ENCODE assay signal across 36 cellular contexts in the genomic region with DNA sequence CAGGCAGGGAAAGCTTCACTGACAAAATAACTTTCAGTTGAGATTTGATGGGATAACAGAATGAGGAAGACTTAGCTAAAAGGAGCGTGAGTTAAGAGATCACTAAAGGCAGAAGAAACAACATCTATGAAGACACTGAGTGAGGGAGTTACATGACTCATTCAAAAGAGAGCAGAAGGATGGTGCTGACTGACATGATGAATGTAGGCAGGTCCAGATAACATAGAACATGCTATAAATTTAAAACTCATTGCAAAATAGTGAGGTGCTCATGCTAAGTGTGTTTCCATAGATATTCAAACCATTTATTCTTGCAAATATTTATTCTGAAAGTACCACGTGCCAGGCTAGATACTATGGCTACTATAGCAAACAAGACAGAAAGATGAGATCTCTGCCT.
"Had no signal": no experiment of that assay in that cellular context is flagged by ENCODE, and none has a peak within 500 bp of the region (broad histone marks: within the 10 kb centered on the region; RNA-seq: fewer than 3 reads in every experiment).

No MANE protein-coding gene starts in this region.

- H3K27ac Mint-ChIP-seq: activated B cell treated with CpG ODN at 0.5 μM for 24 hours; activated CD4-positive, alpha-beta memory T cell treated with anti-CD3 and anti-CD28 coated beads for 36 hours; activated CD4-positive, alpha-beta T cell treated with anti-CD3 and anti-CD28 coated beads, Interleukin-2, amount 10 ng/mL, durations not matched to agents 24 days and 14 days; activated CD8-positive, alpha-beta T cell treated with anti-CD3 and anti-CD28 coated beads for 36 hours; activated naive CD4-positive, alpha-beta T cell treated with anti-CD3 and anti-CD28 coated beads for 36 hours; activated naive CD4-positive, alpha-beta T cell treated with anti-CD3 and anti-CD28 coated beads, Interleukin-2, amount 50 U/mL, for 72 hours; activated naive CD8-positive, alpha-beta T cell treated with anti-CD3 and anti-CD28 coated beads for 36 hours; activated T-cell treated with anti-CD3 and anti-CD28 coated beads, Interleukin-2, amount 50 U/mL, for 72 hours; activated T-helper 1 cell treated with anti-CD3 and anti-CD28 coated beads, Interleukin-12 subunit alpha, Interleukin-12 subunit beta, Interleukin-2, Interleukin-4 antibody, amounts not matched to agents 30 ng/mL and 10 ng/mL and 1 ng/mL, durations not matched to agents 14 hours and 24 hours and 36 hours; activated T-helper 17 cell treated with anti-CD3 and anti-CD28 coated beads, Interleukin-2, amount 50 U/mL, for 72 hours; brain; T-helper 1 cell treated with Interleukin-12 subunit alpha and Interleukin-12 subunit beta and Interleukin-4 antibody, amounts not matched to agents 30 μg/mL and 1 μg/mL, for 36 hours; T-helper 2 cell treated with Interferon-gamma antibody and Interleukin-4, amounts not matched to agents 5 μg/mL and 100 μg/mL, for 36 hours had no signal

- H3K4me3 ChIP-seq: adrenal gland, ascending aorta, cardiac muscle cell had no signal

- ATAC-seq: activated CD8-positive, alpha-beta T cell treated with anti-CD3 and anti-CD28 coated beads for 36 hours; activated naive CD4-positive, alpha-beta T cell treated with anti-CD3 and anti-CD28 coated beads, Interleukin-2, amount 50 U/mL, for 72 hours; activated T-cell treated with anti-CD3 and anti-CD28 coated beads, Interleukin-2, amount 50 U/mL, for 4 hours; activated T-cell treated with anti-CD3 and anti-CD28 coated beads, Interleukin-2, amount 50 U/mL, for 72 hours; activated T-helper 17 cell treated with anti-CD3 and anti-CD28 coated beads, Interleukin-2, amount 50 U/mL, for 72 hours had no signal

- H3K9me3 ChIP-seq: adrenal gland, ascending aorta had no signal

- H3K36me3 Mint-ChIP-seq: activated CD4-positive, alpha-beta memory T cell treated with anti-CD3 and anti-CD28 coated beads for 36 hours; activated naive CD4-positive, alpha-beta T cell treated with anti-CD3 and anti-CD28 coated beads, Interleukin-2, amount 50 U/mL, for 72 hours; activated naive CD8-positive, alpha-beta T cell treated with anti-CD3 and anti-CD28 coated beads for 36 hours; brain had no signal

- DNase-seq: activated B cell treated with CpG ODN at 0.5 μM for 24 hours; activated CD4-positive, alpha-beta memory T cell treated with anti-CD3 and anti-CD28 coated beads for 36 hours; activated CD4-positive, alpha-beta T cell treated with anti-CD3 and anti-CD28 coated beads for 4 hours; activated CD4-positive, alpha-beta T cell treated with anti-CD3 and anti-CD28 coated beads, Interleukin-2, amount 10 ng/mL, durations not matched to agents 24 days and 14 days; activated CD4-positive, alpha-beta T cell treated with anti-CD3 and anti-CD28 coated beads, Interleukin-2, amount 50 U/mL, for 1 hour; activated CD4-positive, alpha-beta T cell treated with anti-CD3 and anti-CD28 coated beads, Interleukin-2, amount 50 U/mL, for 4 hours; activated CD4-positive, CD25-positive, alpha-beta regulatory T cell treated with anti-CD3 and anti-CD28 coated beads, Interleukin-2, amount 50 U/mL, for 72 hours; activated CD8-positive, alpha-beta memory T cell treated with anti-CD3 and anti-CD28 coated beads, Interleukin-2, amount 50 U/mL, for 4 hours; activated CD8-positive, alpha-beta T cell treated with anti-CD3 and anti-CD28 coated beads for 36 hours; activated effector memory CD4-positive, alpha-beta T cell treated with anti-CD3 and anti-CD28 coated beads, Interleukin-2, amount 50 U/mL, for 16 hours; activated gamma-delta T cell treated with Interleukin-2 at 50 U/mL for 16 hours; activated naive CD4-positive, alpha-beta T cell; activated naive CD4-positive, alpha-beta T cell treated with anti-CD3 and anti-CD28 coated beads for 36 hours; activated naive CD4-positive, alpha-beta T cell treated with anti-CD3 and anti-CD28 coated beads, Interleukin-2, amount 50 U/mL, for 16 hours; activated naive CD8-positive, alpha-beta T cell treated with anti-CD3 and anti-CD28 coated beads for 36 hours; activated T-cell treated with anti-CD3 and anti-CD28 coated beads for 4 hours; activated T-cell treated with anti-CD3 and anti-CD28 coated beads, Interleukin-2, amount 50 U/mL, for 1 hour; activated T-cell treated with anti-CD3 and anti-CD28 coated beads, Interleukin-2, amount 50 U/mL, for 4 hours; activated T-cell treated with anti-CD3 and anti-CD28 coated beads, Interleukin-2, amount 50 U/mL, for 72 hours; adrenal gland; amygdala; anterior cingulate cortex; cerebellar nuclear complex; T-helper 1 cell; T-helper 2 cell; T-helper 9 cell had no signal

- H3K27me3 Mint-ChIP-seq: activated B cell treated with CpG ODN at 0.5 μM for 24 hours; activated CD4-positive, alpha-beta memory T cell treated with anti-CD3 and anti-CD28 coated beads for 36 hours; activated CD4-positive, alpha-beta T cell treated with anti-CD3 and anti-CD28 coated beads, Interleukin-2, amount 10 ng/mL, durations not matched to agents 24 days and 14 days; activated CD8-positive, alpha-beta T cell treated with anti-CD3 and anti-CD28 coated beads for 36 hours; activated naive CD8-positive, alpha-beta T cell treated with anti-CD3 and anti-CD28 coated beads for 36 hours; activated T-helper 17 cell treated with anti-CD3 and anti-CD28 coated beads, Interleukin-2, amount 50 U/mL, for 72 hours; central memory CD8-positive, alpha-beta T cell had no signal

- H3K27me3 ChIP-seq: adrenal gland, ascending aorta, cardiac muscle cell had no signal

- H3K4me1 ChIP-seq: adrenal gland had no signal

- H3K36me3 ChIP-seq: adrenal gland, ascending aorta, cardiac muscle cell had no signal

- H3K4me3 Mint-ChIP-seq: activated B cell treated with CpG ODN at 0.5 μM for 24 hours; activated CD4-positive, alpha-beta memory T cell treated with anti-CD3 and anti-CD28 coated beads for 36 hours; activated CD4-positive, alpha-beta T cell treated with anti-CD3 and anti-CD28 coated beads, Interleukin-2, amount 10 ng/mL, durations not matched to agents 24 days and 14 days; activated CD8-positive, alpha-beta T cell treated with anti-CD3 and anti-CD28 coated beads for 36 hours; activated naive CD4-positive, alpha-beta T cell treated with anti-CD3 and anti-CD28 coated beads for 36 hours; activated naive CD8-positive, alpha-beta T cell treated with anti-CD3 and anti-CD28 coated beads for 36 hours; activated T-cell treated with anti-CD3 and anti-CD28 coated beads, Interleukin-2, amount 50 U/mL, for 4 hours; activated T-cell treated with anti-CD3 and anti-CD28 coated beads, Interleukin-2, amount 50 U/mL, for 72 hours; activated T-helper 1 cell treated with anti-CD3 and anti-CD28 coated beads, Interleukin-12 subunit alpha, Interleukin-12 subunit beta, Interleukin-2, Interleukin-4 antibody, amounts not matched to agents 30 ng/mL and 10 ng/mL and 1 ng/mL, durations not matched to agents 14 hours and 24 hours and 36 hours; activated T-helper 17 cell treated with anti-CD3 and anti-CD28 coated beads, Interleukin-2, amount 50 U/mL, for 72 hours; brain; central memory CD8-positive, alpha-beta T cell; T-helper 1 cell treated with Interleukin-12 subunit alpha and Interleukin-12 subunit beta and Interleukin-4 antibody, amounts not matched to agents 30 μg/mL and 1 μg/mL, for 36 hours; T-helper 2 cell treated with Interferon-gamma antibody and Interleukin-4, amounts not matched to agents 5 μg/mL and 100 μg/mL, for 36 hours had no signal

- H3K4me1 Mint-ChIP-seq: activated B cell treated with CpG ODN at 0.5 μM for 24 hours; activated CD4-positive, alpha-beta T cell treated with anti-CD3 and anti-CD28 coated beads, Interleukin-2, amount 10 ng/mL, durations not matched to agents 24 days and 14 days; activated naive CD8-positive, alpha-beta T cell treated with anti-CD3 and anti-CD28 coated beads for 36 hours; activated T-helper 17 cell treated with anti-CD3 and anti-CD28 coated beads, Interleukin-2, amount 50 U/mL, for 72 hours; central memory CD8-positive, alpha-beta T cell had no signal

- H3K9me3 Mint-ChIP-seq: activated B cell treated with CpG ODN at 0.5 μM for 24 hours; activated CD4-positive, alpha-beta memory T cell treated with anti-CD3 and anti-CD28 coated beads for 36 hours; activated CD4-positive, alpha-beta T cell treated with anti-CD3 and anti-CD28 coated beads, Interleukin-2, amount 10 ng/mL, durations not matched to agents 24 days and 14 days; activated CD8-positive, alpha-beta T cell treated with anti-CD3 and anti-CD28 coated beads for 36 hours; activated naive CD4-positive, alpha-beta T cell treated with anti-CD3 and anti-CD28 coated beads for 36 hours; activated naive CD4-positive, alpha-beta T cell treated with anti-CD3 and anti-CD28 coated beads, Interleukin-2, amount 50 U/mL, for 72 hours; activated naive CD8-positive, alpha-beta T cell treated with anti-CD3 and anti-CD28 coated beads for 36 hours; activated T-cell treated with anti-CD3 and anti-CD28 coated beads, Interleukin-2, amount 50 U/mL, for 4 hours; activated T-cell treated with anti-CD3 and anti-CD28 coated beads, Interleukin-2, amount 50 U/mL, for 72 hours; activated T-helper 1 cell treated with anti-CD3 and anti-CD28 coated beads, Interleukin-12 subunit alpha, Interleukin-12 subunit beta, Interleukin-2, Interleukin-4 antibody, amounts not matched to agents 30 ng/mL and 10 ng/mL and 1 ng/mL, durations not matched to agents 14 hours and 24 hours and 36 hours; activated T-helper 17 cell treated with anti-CD3 and anti-CD28 coated beads, Interleukin-2, amount 50 U/mL, for 72 hours; central memory CD8-positive, alpha-beta T cell; T-helper 1 cell treated with Interleukin-12 subunit alpha and Interleukin-12 subunit beta and Interleukin-4 antibody, amounts not matched to agents 30 μg/mL and 1 μg/mL, for 36 hours; T-helper 2 cell treated with Interferon-gamma antibody and Interleukin-4, amounts not matched to agents 5 μg/mL and 100 μg/mL, for 36 hours had no signal

- H3K27ac ChIP-seq: adrenal gland, ascending aorta, cardiac muscle cell, VCaP had no signal
